In genomic region chr13:30676672-30677071, GRCh38 we compare ENCODE assay signal across 12 cellular contexts. TPM values are rescaled to one million over a fixed set of nuclear protein-coding genes. Genes with fewer than 3 reads are reported as not detected.
DNase-seq lines count a peak whose midpoint lies in the region; ATAC-seq, FAIRE-seq and TF ChIP-seq lines count a peak whose summit lies in the region.
"Had no signal": no experiment of that assay in that cellular context is flagged by ENCODE, and none has a peak within 500 bp of the region (broad histone marks: within the 10 kb centered on the region; RNA-seq: fewer than 3 reads in every experiment).

No MANE protein-coding gene starts in this region.

- no peak overlapping the region for H2BK120ac ChIP-seq in mesendoderm (ENCODE audit: low read depth, low read length)

- no peak overlapping the region for H3K9ac ChIP-seq in DND-41 (ENCODE audit: low read depth, low read length)
- H3K9ac ChIP-seq in astrocyte (ENCODE audit: low read length), result no peak overlapping the region
- no peak overlapping the region for H3K9ac ChIP-seq in mesendoderm (ENCODE audit: low read length)

- H2BK15ac ChIP-seq in mesendoderm (replicated peaks; ENCODE audit: low read depth), result no peak overlapping the region

- H3K36me3 Mint-ChIP-seq in astrocyte (ENCODE audit: low read depth, unreplicated experiment), result no peaks in the 10 kb centered on the region

- no CpG with 5 or more reads among the region's 3 CpGs for WGBS in mesendoderm (ENCODE audit: extremely low coverage, insufficient coverage, low lambda C conversion rate)

- H3K23ac ChIP-seq in mesendoderm (ENCODE audit: low read length), result no peak overlapping the region

- H2BK5ac ChIP-seq in mesendoderm (ENCODE audit: low read length), result no peak overlapping the region

- ATAC-seq in DND-41 (ENCODE audit: insufficient read depth, low read depth), result no peak
- ATAC-seq: activated CD4-positive, CD25-positive, alpha-beta regulatory T cell treated with anti-CD3 and anti-CD28 coated beads, Interleukin-2, amount 50 U/mL, for 24 hours; activated naive CD8-positive, alpha-beta T cell treated with anti-CD3 and anti-CD28 coated beads, Interleukin-2, amount 50 U/mL, for 24 hours had no signal

- no peaks in the 10 kb centered on the region for H3K36me3 ChIP-seq in DND-41 (ENCODE audit: insufficient read depth, low read length)
- H3K36me3 ChIP-seq in astrocyte (ENCODE audit: insufficient read depth, low read length), result no peaks in the 10 kb centered on the region
- no peaks in the 10 kb centered on the region for H3K36me3 ChIP-seq in mesendoderm (ENCODE audit: control insufficient read depth, insufficient read depth, low read length)

- no peak overlapping the region for H2AFZ ChIP-seq in DND-41 (ENCODE audit: low read depth, low read length)
- H2AFZ ChIP-seq in astrocyte (ENCODE audit: low read depth, low read length), result no peak overlapping the region

- no peak overlapping the region for H3K18ac ChIP-seq in mesendoderm (ENCODE audit: low read length)

- no peak overlapping the region for H3K4me3 ChIP-seq in DND-41 (ENCODE audit: low read depth in 1 of 2, low read length in 2 of 2)
- no peak overlapping the region for H3K4me3 ChIP-seq in HL-60 (replicated peaks; ENCODE audit: insufficient read depth, low read length)
- H3K4me3 ChIP-seq in astrocyte (ENCODE audit: insufficient read depth, low read depth, low read length), result no peak overlapping the region
- H3K4me3 ChIP-seq in mesendoderm (ENCODE audit: low read length), result no peak overlapping the region

- no peaks in the 10 kb centered on the region for H3K27me3 Mint-ChIP-seq in astrocyte (ENCODE audit: low read depth, unreplicated experiment)

- no peak overlapping the region for H3K4me2 ChIP-seq in DND-41 (ENCODE audit: insufficient read depth, low read length)
- no peak overlapping the region for H3K4me2 ChIP-seq in astrocyte (ENCODE audit: low read length)
- no peak overlapping the region for H3K4me2 ChIP-seq in mesendoderm (ENCODE audit: low read length)

- H3K4me3 Mint-ChIP-seq in astrocyte (ENCODE audit: unreplicated experiment), result no peak overlapping the region
- H3K4me3 Mint-ChIP-seq: activated naive CD8-positive, alpha-beta T cell treated with anti-CD3 and anti-CD28 coated beads, Interleukin-2, amount 50 U/mL, for 24 hours had no signal

- H4K5ac ChIP-seq in mesendoderm (ENCODE audit: low read length), result no peak overlapping the region

- no peak overlapping the region for H3K56ac ChIP-seq in mesendoderm (ENCODE audit: low read length)

- no peak for DNase-seq in DND-41
- no peak for DNase-seq in HL-60 (ENCODE audit: low read depth in 1 of 2, low spot score in 1 of 2)
- no peak for DNase-seq in astrocyte (ENCODE audit: low read depth)
- DNase-seq in mesendoderm, result peak; percentile 44
- no peak for DNase-seq in COLO829 (ENCODE audit: low spot score)
- no peak for DNase-seq in activated naive CD4-positive, alpha-beta T cell (lab: John Stamatoyannopoulos, UW)
- DNase-seq in NCI-H128 (lab: John Stamatoyannopoulos, UW; ENCODE audit: unreplicated experiment), result no peak
- DNase-seq: activated naive CD8-positive, alpha-beta T cell treated with anti-CD3 and anti-CD28 coated beads, Interleukin-2, amount 50 U/mL, for 24 hours; mesenchymal stem cell; NK-92 treated with Interleukin-12 subunit alpha and Interleukin-12 subunit beta, amount 100 ng/mL, for 24 hours; stimulated activated naive CD4-positive, alpha-beta T cell treated with Interleukin-2 at 50 U/mL for 16 hours had no signal

- no peaks in the 10 kb centered on the region for H3K9me3 Mint-ChIP-seq in astrocyte (ENCODE audit: unreplicated experiment)

- H3K4ac ChIP-seq in mesendoderm (ENCODE audit: low read depth, low read length), result no peak overlapping the region

- H3K27ac ChIP-seq in DND-41 (ENCODE audit: low read length), result no peak overlapping the region
- H3K27ac ChIP-seq in HL-60 (replicated peaks), result no peak overlapping the region
- H3K27ac ChIP-seq in astrocyte (ENCODE audit: low read depth, low read length), result no peak overlapping the region
- no peak overlapping the region for H3K27ac ChIP-seq in mesendoderm (ENCODE audit: low read depth, low read length)

- H4K8ac ChIP-seq in mesendoderm (ENCODE audit: low read depth, low read length), result no peak overlapping the region

- H3K79me2 ChIP-seq in DND-41 (ENCODE audit: insufficient read depth, low read length) (no peaks in the 10 kb centered on the region), astrocyte (ENCODE audit: insufficient read depth, low read length) (no peaks in the 10 kb centered on the region), mesendoderm (ENCODE audit: control insufficient read depth, insufficient read depth, low read length) (no peaks in the 10 kb centered on the region)

- H3K4me1 ChIP-seq in DND-41 (ENCODE audit: insufficient read depth, low read length) (no peaks in the 10 kb centered on the region), astrocyte (ENCODE audit: insufficient read depth, low read length) (no peaks in the 10 kb centered on the region), mesendoderm (ENCODE audit: control insufficient read depth, low read depth, low read length) (no peaks in the 10 kb centered on the region)

- FAIRE-seq in astrocyte (lab: Jason Lieb, UNC), result no peak

- no peaks in the 10 kb centered on the region for H4K20me1 ChIP-seq in DND-41 (ENCODE audit: insufficient read depth, low read length)
- H4K20me1 ChIP-seq in astrocyte (ENCODE audit: insufficient read depth, low read length), result no peaks in the 10 kb centered on the region

- no peak overlapping the region for H3K27ac Mint-ChIP-seq in astrocyte (ENCODE audit: unreplicated experiment)
- H3K27ac Mint-ChIP-seq: activated naive CD8-positive, alpha-beta T cell treated with anti-CD3 and anti-CD28 coated beads, Interleukin-2, amount 50 U/mL, for 24 hours had no signal

- H3K27me3 ChIP-seq in DND-41 (ENCODE audit: insufficient read depth, low read length, poor library complexity), result peaks cover 8% of the 10 kb centered on the region
- H3K27me3 ChIP-seq in HL-60 (ENCODE audit: insufficient read depth, poor library complexity, severe bottlenecking), result no peaks in the 10 kb centered on the region
- H3K27me3 ChIP-seq in astrocyte (ENCODE audit: insufficient read depth, low read length), result no peaks in the 10 kb centered on the region
- H3K27me3 ChIP-seq in mesendoderm (ENCODE audit: insufficient read depth, low read length, poor library complexity), result no peaks in the 10 kb centered on the region

- H2AK5ac ChIP-seq in mesendoderm (ENCODE audit: low read length), result no peak overlapping the region

- H3K9me3 ChIP-seq in DND-41 (ENCODE audit: insufficient read depth, low read length, severe bottlenecking), result no peaks in the 10 kb centered on the region
- no peaks in the 10 kb centered on the region for H3K9me3 ChIP-seq in astrocyte (ENCODE audit: insufficient read depth, low read depth, low read length)

- no peaks in the 10 kb centered on the region for H3K79me1 ChIP-seq in mesendoderm (ENCODE audit: low read length)

- H3K4me1 Mint-ChIP-seq in astrocyte (ENCODE audit: low read depth, unreplicated experiment), result peaks cover 4% of the 10 kb centered on the region

- TF ChIP-seq CTCF in DND-41 (IDR thresholded peaks at IDR 0.05; ENCODE audit: borderline replicate concordance, extremely low read depth, low read length, poor library complexity, severe bottlenecking) (peak; percentile 17), HL-60 (IDR thresholded peaks at IDR 0.05; ENCODE audit: insufficient read depth, low read length) (peak; percentile 5), astrocyte (IDR thresholded peaks at IDR 0.05; ENCODE audit: insufficient read depth, low read depth, low read length) (peak; percentile 30)

RNA-seq across cellular contexts. Expression of gene ALOX5AP, which starts 58.7 kb away (rescaled TPM):
- 2.9 and 4.5 TPM in 2 replicates for total RNA-seq in astrocyte
- not detected for polyA plus RNA-seq in mesendoderm (2013, experiment 1 of 2)
- polyA plus RNA-seq in mesendoderm (2013, experiment 2 of 2), result not detected

RNA-seq across cellular contexts. Expression of gene USPL1, which starts 59.0 kb away (rescaled TPM):
- total RNA-seq in astrocyte, result 27.4 and 29.6 TPM in 2 replicates
- 9.5 TPM for polyA plus RNA-seq in mesendoderm (2013, experiment 1 of 2)
- polyA plus RNA-seq in mesendoderm (2013, experiment 2 of 2), result 9.7 TPM
